In genomic region chr5:177370488-177371119, GRCh38 we compare ENCODE assay signal across 8 cellular contexts. TPM values are rescaled to one million over a fixed set of nuclear protein-coding genes. Genes with fewer than 3 reads are reported as not detected.
DNase-seq lines count a peak whose midpoint lies in the region; ATAC-seq and TF ChIP-seq lines count a peak whose summit lies in the region.

No MANE protein-coding gene starts in this region.

- H3K4me1 ChIP-seq in fibroblast of lung (ENCODE audit: control insufficient read depth, extremely low read depth, insufficient read depth, low read length): peaks cover 5% of the 10 kb centered on the region
- H3K4me1 ChIP-seq in urinary bladder (ENCODE audit: insufficient read depth): no peaks in the 10 kb centered on the region

- H3K4me3 Mint-ChIP-seq in activated T-cell treated with anti-CD3 and anti-CD28 coated beads, Interleukin-2, amount 50 U/mL, for 4 hours: peak overlapping the region; percentile 61
- peak overlapping the region; percentile 81 for H3K4me3 Mint-ChIP-seq in nephron progenitor cell

- no peaks in the 10 kb centered on the region for H3K9me3 ChIP-seq in fibroblast of lung (ENCODE audit: control insufficient read depth, insufficient read depth, low read depth, low read length)

- no peaks in the 10 kb centered on the region for H3K27me3 Mint-ChIP-seq in activated T-cell treated with anti-CD3 and anti-CD28 coated beads, Interleukin-2, amount 50 U/mL, for 4 hours (ENCODE audit: low read depth)
- H3K27me3 Mint-ChIP-seq in nephron progenitor cell (ENCODE audit: low read depth, poor library complexity): peaks cover 17% of the 10 kb centered on the region

- H4K20me1 ChIP-seq in fibroblast of lung (ENCODE audit: control insufficient read depth, extremely low read depth, insufficient read depth, low read length): no peaks in the 10 kb centered on the region

- no peaks in the 10 kb centered on the region for H3K79me2 ChIP-seq in fibroblast of lung (ENCODE audit: control insufficient read depth, insufficient read depth, low read length)

- H3K36me3 Mint-ChIP-seq in activated T-cell treated with anti-CD3 and anti-CD28 coated beads, Interleukin-2, amount 50 U/mL, for 4 hours (ENCODE audit: insufficient read depth): peaks cover 12% of the 10 kb centered on the region
- H3K36me3 Mint-ChIP-seq in nephron progenitor cell (ENCODE audit: low read depth): no peaks in the 10 kb centered on the region

- H3K27me3 ChIP-seq in fibroblast of lung (ENCODE audit: control insufficient read depth, insufficient read depth, low read length): no peaks in the 10 kb centered on the region

- H3K4me3 ChIP-seq in fibroblast of lung (replicated peaks in 1 of 4; ENCODE audit: control extremely low read depth in 1 of 4, insufficient read depth in 1 of 4, low read depth in 3 of 4, low read length in 4 of 4): peak overlapping the region in 2 of 4 experiments; percentile 54 to 63
- H3K4me3 ChIP-seq in urinary bladder (ENCODE audit: low read depth, low read length): peak overlapping the region; percentile 34

- peaks cover 66% of the 10 kb centered on the region for H3K4me1 Mint-ChIP-seq in activated T-cell treated with anti-CD3 and anti-CD28 coated beads, Interleukin-2, amount 50 U/mL, for 4 hours (ENCODE audit: low read depth)
- peaks cover 43% of the 10 kb centered on the region for H3K4me1 Mint-ChIP-seq in nephron progenitor cell

- H3K4me2 ChIP-seq in fibroblast of lung (ENCODE audit: extremely low read depth, insufficient read depth, low read length): peak overlapping the region; percentile 32

- ATAC-seq in HG02623 (IDR thresholded peaks at IDR 0.05; ENCODE audit: unreplicated experiment) (peak; percentile 59), HG02642 (IDR thresholded peaks at IDR 0.05; ENCODE audit: poor library complexity, unreplicated experiment) (no peak)
- ATAC-seq in activated T-cell treated with anti-CD3 and anti-CD28 coated beads, Interleukin-2, amount 50 U/mL, for 4 hours: peak; percentile 53 to 89

- 17% methylated on average over 42 of the region's 42 CpGs for WGBS in urinary bladder

- TF ChIP-seq CTCF in fibroblast of lung (conservative IDR thresholded peaks at IDR 0.05 in 1 of 2, IDR thresholded peaks at IDR 0.05 in 1 of 2; ENCODE audit: low read depth in 1 of 2, low read length in 2 of 2) (peak; percentile 37 to 53), nephron progenitor cell (IDR thresholded peaks at IDR 0.05) (peak; percentile 44)

- no peak overlapping the region for H3K9ac ChIP-seq in fibroblast of lung (ENCODE audit: insufficient read depth, low read length)

- no peaks in the 10 kb centered on the region for H3K36me3 ChIP-seq in fibroblast of lung (ENCODE audit: control insufficient read depth, insufficient read depth, low read length)
- H3K36me3 ChIP-seq in urinary bladder (ENCODE audit: insufficient read depth): no peaks in the 10 kb centered on the region

- no peak overlapping the region for H3K27ac ChIP-seq in fibroblast of lung (ENCODE audit: insufficient read depth, low read length)
- H3K27ac ChIP-seq in urinary bladder (ENCODE audit: low read depth): no peak overlapping the region

- DNase-seq in DMS79 (lab: John Stamatoyannopoulos, UW): peak; percentile 19
- DNase-seq in NCI-H446 (lab: John Stamatoyannopoulos, UW): peak; percentile 42 to 86
- no peak for DNase-seq in activated T-cell treated with anti-CD3 and anti-CD28 coated beads, Interleukin-2, amount 50 U/mL, for 4 hours
- peak; percentile 85 to 86 for DNase-seq in fibroblast of lung (ENCODE audit: low read depth in 2 of 2)
- peak; percentile 94 for DNase-seq in nephron progenitor cell

- no peak overlapping the region for H3K27ac Mint-ChIP-seq in nephron progenitor cell

- H2AFZ ChIP-seq in fibroblast of lung (ENCODE audit: low read length): no peak overlapping the region

- H3K9me3 Mint-ChIP-seq in activated T-cell treated with anti-CD3 and anti-CD28 coated beads, Interleukin-2, amount 50 U/mL, for 4 hours: no peaks in the 10 kb centered on the region
- no peaks in the 10 kb centered on the region for H3K9me3 Mint-ChIP-seq in nephron progenitor cell

RNA-seq across cellular contexts. Expression of gene RGS14, which starts 12.9 kb away (rescaled TPM):
- 10 to 100 TPM; 43.7 to 62.3 (median 46.2) TPM for total RNA-seq in activated T-cell treated with anti-CD3 and anti-CD28 coated beads, Interleukin-2, amount 50 U/mL, for 4 hours
- total RNA-seq in fibroblast of lung: 2.6 and 4.1 TPM in 2 replicates
- 2.5 and 3.1 TPM in 2 replicates for polyA plus RNA-seq in fibroblast of lung
- polyA plus RNA-seq in fibroblast of lung (2012): 3.1 and 4.2 TPM in 2 replicates
- polyA minus RNA-seq in fibroblast of lung (ENCODE audit: low replicate concordance): 1.8 and 4.3 TPM in 2 replicates
- total RNA-seq in urinary bladder: 4.7 TPM
- 16.4 TPM for polyA plus RNA-seq in urinary bladder

RNA-seq across cellular contexts. Expression of gene SLC34A1, which starts 13.6 kb away (rescaled TPM):
- total RNA-seq in activated T-cell treated with anti-CD3 and anti-CD28 coated beads, Interleukin-2, amount 50 U/mL, for 4 hours: not detected
- total RNA-seq in fibroblast of lung (not detected in 2 replicates), urinary bladder (not detected)
- polyA plus RNA-seq in fibroblast of lung (not detected in 2 replicates), urinary bladder (0.04 TPM)
- not detected in 2 replicates for polyA plus RNA-seq in fibroblast of lung (2012)
- polyA minus RNA-seq in fibroblast of lung (ENCODE audit: low replicate concordance): not detected in 2 replicates

RNA-seq across cellular contexts. Expression of gene LMAN2, which starts 19.1 kb away (rescaled TPM):
- total RNA-seq in activated T-cell treated with anti-CD3 and anti-CD28 coated beads, Interleukin-2, amount 50 U/mL, for 4 hours: 100 to 1,000 TPM; 120 to 129 (median 127) TPM
- total RNA-seq in fibroblast of lung (294 and 396 TPM in 2 replicates), urinary bladder (101 TPM)
- polyA plus RNA-seq in fibroblast of lung (145 and 221 TPM in 2 replicates), urinary bladder (209 TPM)
- polyA plus RNA-seq in fibroblast of lung (2012): 183 and 234 TPM in 2 replicates
- 331 and 337 TPM in 2 replicates for polyA minus RNA-seq in fibroblast of lung (ENCODE audit: low replicate concordance)

RNA-seq across cellular contexts. Expression of gene PFN3, which starts 29.9 kb away (rescaled TPM):
- total RNA-seq in activated T-cell treated with anti-CD3 and anti-CD28 coated beads, Interleukin-2, amount 50 U/mL, for 4 hours: not detected
- total RNA-seq in fibroblast of lung: not detected in 2 replicates
- polyA plus RNA-seq in fibroblast of lung: not detected in 2 replicates
- not detected in 2 replicates for polyA plus RNA-seq in fibroblast of lung (2012)
- not detected in 2 replicates for polyA minus RNA-seq in fibroblast of lung (ENCODE audit: low replicate concordance)
- not detected for total RNA-seq in urinary bladder
- not detected for polyA plus RNA-seq in urinary bladder

RNA-seq across cellular contexts. Expression of gene F12, which starts 38.8 kb away (rescaled TPM):
- 1 to 10 TPM; 1.7 to 5.7 (median 3.1) TPM for total RNA-seq in activated T-cell treated with anti-CD3 and anti-CD28 coated beads, Interleukin-2, amount 50 U/mL, for 4 hours
- total RNA-seq in fibroblast of lung (under 0.01 and 0.50 TPM in 2 replicates), urinary bladder (not detected)
- polyA plus RNA-seq in fibroblast of lung (0.10 and 0.19 TPM in 2 replicates), urinary bladder (1.1 TPM)
- polyA plus RNA-seq in fibroblast of lung (2012): 0.35 and 0.46 TPM in 2 replicates
- not detected in 2 replicates for polyA minus RNA-seq in fibroblast of lung (ENCODE audit: low replicate concordance)
